8 cellular contexts compared by ENCODE assay signal in genomic region chr1:151251656-151252470, GRCh38. TPM values are rescaled to one million over a fixed set of nuclear protein-coding genes. Genes with fewer than 3 reads are reported as not detected.
DNase-seq lines count a peak whose midpoint lies in the region; ATAC-seq, FAIRE-seq and TF ChIP-seq lines count a peak whose summit lies in the region.

No MANE protein-coding gene starts in this region.

- H3K4me3 ChIP-seq in gastroesophageal sphincter, result no peak overlapping the region
- no peak overlapping the region for H3K4me3 ChIP-seq in parathyroid adenoma (ENCODE audit: low read depth, low read length)

- H3K9ac ChIP-seq in parathyroid adenoma, result no peak overlapping the region

- H3K27ac ChIP-seq in gastroesophageal sphincter (no peak overlapping the region), parathyroid adenoma (no peak overlapping the region)

- no peak for TF ChIP-seq POLR2A in GM12892 (IDR thresholded peaks at IDR 0.05; ENCODE audit: low read depth, low read length)
- TF ChIP-seq POLR2A in gastroesophageal sphincter (IDR thresholded peaks at IDR 0.05), result no peak

- no peak for FAIRE-seq in GM12892 (lab: Jason Lieb, UNC)

- ATAC-seq in gastroesophageal sphincter (no peak), GM19463 (IDR thresholded peaks at IDR 0.05; ENCODE audit: unreplicated experiment) (no peak)

- H3K36me3 ChIP-seq in gastroesophageal sphincter (peaks cover 0 to 29% of the 10 kb centered on the region in 2 donors), parathyroid adenoma (ENCODE audit: control insufficient read depth, insufficient read depth, low read length) (no peaks in the 10 kb centered on the region)

- H3K27me3 ChIP-seq in gastroesophageal sphincter (no peaks in the 10 kb centered on the region), parathyroid adenoma (ENCODE audit: control insufficient read depth, insufficient read depth, low read length) (no peaks in the 10 kb centered on the region)

- TF ChIP-seq EP300 in gastroesophageal sphincter (IDR thresholded peaks at IDR 0.05), result no peak

- H3K4me1 ChIP-seq in gastroesophageal sphincter (peaks cover 3 to 24% (median 8%) of the 10 kb centered on the region in 3 donors), parathyroid adenoma (peaks cover 4% of the 10 kb centered on the region)

- 51 to 68% methylated on average over 9 to 16 of the region's 16 CpGs for WGBS in gastroesophageal sphincter (ENCODE audit: low coverage in 1 of 2), 2 donors

- no peak overlapping the region for H2AFZ ChIP-seq in parathyroid adenoma

- no peaks in the 10 kb centered on the region for H3K9me3 ChIP-seq in gastroesophageal sphincter
- no peaks in the 10 kb centered on the region for H3K9me3 ChIP-seq in parathyroid adenoma (ENCODE audit: control insufficient read depth, low read length)

- H3K79me2 ChIP-seq in parathyroid adenoma, result peaks cover 9% of the 10 kb centered on the region

- H3K4me2 ChIP-seq in parathyroid adenoma (ENCODE audit: low read length), result no peak overlapping the region

- TF ChIP-seq CTCF in gastroesophageal sphincter (IDR thresholded peaks at IDR 0.05) (peak; percentile 80 to 92 (median 83)), parathyroid adenoma (IDR thresholded peaks at IDR 0.05) (peak; percentile 68)

- peak; percentile 50 for DNase-seq in GM12892 (ENCODE audit: insufficient read length)
- peak; percentile 80 for DNase-seq in MV-4-11 (lab: John Stamatoyannopoulos, UW)
- DNase-seq in SHP77 treated with DMSO at 0.1 percent for 48 hours (lab: John Stamatoyannopoulos, UW), result peak; percentile 84
- peak; percentile 37 for DNase-seq in activated gamma-delta T cell treated with anti-CD3 and anti-CD28 coated beads, Interleukin-2, amount 50 U/mL, for 16 hours (ENCODE audit: low read depth)
- DNase-seq in ureter (ENCODE audit: low spot score), result peak; percentile 52

RNA-seq across cellular contexts. Expression of gene PSMD4, which starts 2.7 kb away (rescaled TPM):
- 182 TPM for polyA plus RNA-seq in GM12892 (2012; ENCODE audit: missing spikeins)
- total RNA-seq in gastroesophageal sphincter (100 to 1,000 TPM; 163 to 184 (median 171) TPM), ureter (120 TPM)

RNA-seq across cellular contexts. Expression of gene ZNF687, which starts 30.2 kb away (rescaled TPM):
- polyA plus RNA-seq in GM12892 (2012; ENCODE audit: missing spikeins), result 9.3 TPM
- 10 to 100 TPM; 18.4 to 27.6 (median 24.4) TPM for total RNA-seq in gastroesophageal sphincter
- total RNA-seq in ureter, result 27.8 TPM

RNA-seq across cellular contexts. Expression of gene PIP5K1A, which starts 53.5 kb away (rescaled TPM):
- 39.7 TPM for polyA plus RNA-seq in GM12892 (2012; ENCODE audit: missing spikeins)
- total RNA-seq in gastroesophageal sphincter, result 10 to 100 TPM; 42.8 to 80.1 (median 49.9) TPM
- total RNA-seq in ureter, result 55.9 TPM
